In the genomic region with DNA sequence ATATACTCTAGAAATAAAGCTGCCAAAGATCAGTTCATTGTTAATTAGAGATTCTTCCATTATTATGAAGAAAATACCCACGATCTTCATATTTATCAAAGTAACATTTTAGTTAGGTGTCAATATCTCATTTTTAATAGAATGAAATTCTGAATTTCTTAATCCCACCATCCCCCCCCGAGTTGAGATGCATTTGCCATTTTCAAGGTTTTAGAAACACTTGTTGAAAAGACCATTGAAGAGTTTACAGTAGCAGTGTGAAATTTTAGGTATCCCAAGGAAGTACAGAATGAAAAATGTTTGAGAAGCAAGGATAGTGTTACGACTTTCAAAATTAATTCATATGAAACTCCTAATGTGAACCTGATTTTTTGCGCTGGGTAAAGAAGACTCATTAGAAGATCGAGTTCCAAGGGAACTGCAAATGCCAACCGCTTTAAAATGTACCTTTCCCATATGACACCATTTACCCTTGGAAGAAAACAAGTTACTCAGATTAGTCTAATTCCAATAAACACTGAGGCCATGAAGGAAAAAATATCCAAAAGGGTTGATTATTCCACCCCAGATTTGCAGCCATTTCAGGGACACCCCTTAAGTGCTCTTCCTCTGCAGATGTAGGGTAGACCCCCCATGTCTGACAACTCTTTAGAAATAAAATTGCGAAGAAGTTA, we compare ENCODE assay signal across 11 cellular contexts. TPM values are rescaled to one million over a fixed set of nuclear protein-coding genes. Genes with fewer than 3 reads are reported as not detected.
A peak's percentile ranks its signal among the peaks of the same experiment; 100 is the strongest.
DNase-seq lines count a peak whose midpoint lies in the region; ATAC-seq and TF ChIP-seq lines count a peak whose summit lies in the region.
"Had no signal": no experiment of that assay in that cellular context is flagged by ENCODE, and none has a peak within 500 bp of the region (broad histone marks: within the 10 kb centered on the region; RNA-seq: fewer than 3 reads in every experiment).

No MANE protein-coding gene starts in this region.

- H3K36me3 ChIP-seq in CD8-positive, alpha-beta T cell (ENCODE audit: insufficient read depth, low read length): no peaks in the 10 kb centered on the region
- H3K36me3 ChIP-seq in HUES48 (ENCODE audit: control insufficient read depth, insufficient read depth, low read length) (no peaks in the 10 kb centered on the region), neural cell (ENCODE audit: insufficient read depth, low read length) (no peaks in the 10 kb centered on the region), SJCRH30 (no peaks in the 10 kb centered on the region)
- H3K36me3 ChIP-seq: pancreas had no signal

- peaks cover 60% of the 10 kb centered on the region for H3K4me1 Mint-ChIP-seq in CD8-positive, alpha-beta T cell (ENCODE audit: low read depth)
- H3K4me1 Mint-ChIP-seq in activated naive CD8-positive, alpha-beta T cell treated with anti-CD3 and anti-CD28 coated beads, Interleukin-2, amount 10 ng/mL, durations not matched to agents 7 days and 5 days: peaks cover 51% of the 10 kb centered on the region

- peak; percentile 26 for ATAC-seq in CD8-positive, alpha-beta T cell
- ATAC-seq in activated naive CD8-positive, alpha-beta T cell treated with anti-CD3 and anti-CD28 coated beads, Interleukin-2, amount 10 ng/mL, durations not matched to agents 7 days and 5 days (ENCODE audit: low read depth): no peak
- no peak for ATAC-seq in HG02981 (IDR thresholded peaks at IDR 0.05; ENCODE audit: unreplicated experiment)
- no peak for ATAC-seq in HG03565 (IDR thresholded peaks at IDR 0.05; ENCODE audit: unreplicated experiment)

- H3K4me3 ChIP-seq in CD8-positive, alpha-beta T cell (ENCODE audit: low read depth, low read length): peak overlapping the region; percentile 65
- H3K4me3 ChIP-seq in HUES48 (ENCODE audit: low read depth, low read length) (0 out of 2 replicates have a peak overlapping the region, but pooled peaks have one; percentile 7), neural cell (ENCODE audit: low read length) (peak overlapping the region; percentile 62), SJCRH30 (no peak overlapping the region)

- H3K79me2 ChIP-seq in neural cell (replicated peaks; ENCODE audit: insufficient read depth, low read length): no peaks in the 10 kb centered on the region

- POLR2A ChIA-PET in CD8-positive, alpha-beta T cell (lab: Charles Lee): interaction anchor here (0.9 to 7.0 kb wide), 6 partner anchors 20 to 134 kb away, joined by 3 to 59 read pairs (median 4); a partner anchor contains a TSS
- POLR2A ChIA-PET in activated naive CD8-positive, alpha-beta T cell treated with anti-CD3 and anti-CD28 coated beads, Interleukin-2, amount 10 ng/mL, durations not matched to agents 7 days and 5 days (lab: Charles Lee): interaction anchor here (0.9 to 2.3 kb wide), 5 partner anchors 44 to 133 kb away, joined by 3 to 10 read pairs (median 4); a partner anchor contains a TSS

- TF ChIP-seq EP300 in neural cell (conservative IDR thresholded peaks at IDR 0.05; ENCODE audit: poor library complexity, severe bottlenecking): no peak

- peaks cover 56% of the 10 kb centered on the region for H3K4me1 ChIP-seq in CD8-positive, alpha-beta T cell (ENCODE audit: insufficient read depth, low read length)
- no peaks in the 10 kb centered on the region for H3K4me1 ChIP-seq in HUES48 (ENCODE audit: control insufficient read depth, insufficient read depth, low read length)
- no peaks in the 10 kb centered on the region for H3K4me1 ChIP-seq in SJCRH30

- peak overlapping the region; percentile 98 for H3K27ac Mint-ChIP-seq in CD8-positive, alpha-beta T cell
- peak overlapping the region; percentile 92 for H3K27ac Mint-ChIP-seq in activated naive CD8-positive, alpha-beta T cell treated with anti-CD3 and anti-CD28 coated beads, Interleukin-2, amount 10 ng/mL, durations not matched to agents 7 days and 5 days

- peak overlapping the region; percentile 89 for H3K4me3 Mint-ChIP-seq in CD8-positive, alpha-beta T cell
- H3K4me3 Mint-ChIP-seq in activated naive CD8-positive, alpha-beta T cell treated with anti-CD3 and anti-CD28 coated beads, Interleukin-2, amount 10 ng/mL, durations not matched to agents 7 days and 5 days: peak overlapping the region; percentile 91

- H3K9me3 Mint-ChIP-seq in CD8-positive, alpha-beta T cell: no peaks in the 10 kb centered on the region
- no peaks in the 10 kb centered on the region for H3K9me3 Mint-ChIP-seq in activated naive CD8-positive, alpha-beta T cell treated with anti-CD3 and anti-CD28 coated beads, Interleukin-2, amount 10 ng/mL, durations not matched to agents 7 days and 5 days

- CTCF ChIA-PET in CD8-positive, alpha-beta T cell (lab: Charles Lee): interaction anchor here (0.7 to 3.4 kb wide), 13 partner anchors 11 to 694 kb away, joined by 3 to 27 read pairs (median 4); no protein-coding TSS in a partner anchor

- H3K4me2 ChIP-seq in neural cell (ENCODE audit: low read length): no peak overlapping the region

- TF ChIP-seq CTCF in CD8-positive, alpha-beta T cell (IDR thresholded peaks at IDR 0.05): no peak
- no peak for TF ChIP-seq CTCF in neural cell (IDR thresholded peaks at IDR 0.05; ENCODE audit: poor library complexity, severe bottlenecking)

- H2AFZ ChIP-seq in neural cell (ENCODE audit: low read depth, low read length): no peak overlapping the region

- no peaks in the 10 kb centered on the region for H3K27me3 ChIP-seq in CD8-positive, alpha-beta T cell (ENCODE audit: insufficient read depth, low read length)
- H3K27me3 ChIP-seq in HUES48 (ENCODE audit: control insufficient read depth, insufficient read depth, low read length) (peaks cover 67% of the 10 kb centered on the region), neural cell (ENCODE audit: insufficient read depth, low read depth, low read length) (peaks cover 57% of the 10 kb centered on the region), SJCRH30 (no peaks in the 10 kb centered on the region; the same call in none of the 2 replicates)

- H3F3A ChIP-seq in neural cell (ENCODE audit: insufficient read depth, low read length, poor library complexity, severe bottlenecking): no peaks in the 10 kb centered on the region

- intact Hi-C loops in CD8-positive, alpha-beta T cell (cut with DNase I, micrococcal nuclease): loop anchor here (2.0 to 5.0 kb wide), 2 partner anchors 17 to 86 kb away; no protein-coding TSS in a partner anchor

- no peak for DNase-seq in CD8-positive, alpha-beta T cell
- DNase-seq in activated naive CD8-positive, alpha-beta T cell treated with anti-CD3 and anti-CD28 coated beads, Interleukin-2, amount 10 ng/mL, durations not matched to agents 7 days and 5 days: no peak
- no peak for DNase-seq in NCI-H146 treated with DMSO at 0.1 percent for 48 hours (lab: John Stamatoyannopoulos, UW; ENCODE audit: unreplicated experiment)
- DNase-seq in SJCRH30: no peak
- DNase-seq: NCI-H226 had no signal

- H3K9ac ChIP-seq in HUES48 (ENCODE audit: low read depth, low read length) (no peak overlapping the region), neural cell (ENCODE audit: low read length) (no peak overlapping the region)

- no peaks in the 10 kb centered on the region for H3K9me2 ChIP-seq in neural cell (ENCODE audit: insufficient read depth, low read length)

- no peak for TF ChIP-seq RAD21 in neural cell (conservative IDR thresholded peaks at IDR 0.05)

- H3K27me3 Mint-ChIP-seq in CD8-positive, alpha-beta T cell (ENCODE audit: low read depth): no peaks in the 10 kb centered on the region
- no peaks in the 10 kb centered on the region for H3K27me3 Mint-ChIP-seq in activated naive CD8-positive, alpha-beta T cell treated with anti-CD3 and anti-CD28 coated beads, Interleukin-2, amount 10 ng/mL, durations not matched to agents 7 days and 5 days

- H3K27ac ChIP-seq in CD8-positive, alpha-beta T cell (ENCODE audit: low read depth, low read length): peak overlapping the region; percentile 92
- H3K27ac ChIP-seq in HUES48 (ENCODE audit: low read depth, low read length) (no peak overlapping the region), neural cell (ENCODE audit: low read length) (no peak overlapping the region), SJCRH30 (no peak overlapping the region)
- H3K27ac ChIP-seq: pancreas had no signal

- H3K36me3 Mint-ChIP-seq in CD8-positive, alpha-beta T cell: peaks cover 21% of the 10 kb centered on the region
- peaks cover 9% of the 10 kb centered on the region for H3K36me3 Mint-ChIP-seq in activated naive CD8-positive, alpha-beta T cell treated with anti-CD3 and anti-CD28 coated beads, Interleukin-2, amount 10 ng/mL, durations not matched to agents 7 days and 5 days

- H4K20me1 ChIP-seq in neural cell (ENCODE audit: insufficient read depth): no peaks in the 10 kb centered on the region

- H3K9me3 ChIP-seq in CD8-positive, alpha-beta T cell (ENCODE audit: low read length): no peaks in the 10 kb centered on the region
- H3K9me3 ChIP-seq in HUES48 (ENCODE audit: control insufficient read depth, insufficient read depth, low read length) (0 out of 2 replicates have a peak, but pooled peaks cover 3% of the 10 kb centered on the region), neural cell (ENCODE audit: low read length) (no peaks in the 10 kb centered on the region), SJCRH30 (replicated peaks) (no peaks in the 10 kb centered on the region)
- H3K9me3 ChIP-seq: pancreas had no signal

TF ChIP-seq in neural cell, 6 proteins besides CTCF, POLR2A, EP300 and RAD21 (continues in another document):
- TF ChIP-seq MXI1 (conservative IDR thresholded peaks at IDR 0.05; ENCODE audit: poor library complexity, severe bottlenecking) (no peak), TAF1 (IDR thresholded peaks at IDR 0.05; ENCODE audit: low read depth) (no peak)

RNA-seq across cellular contexts. Expression of a gene that starts 0.7 kb away (rescaled TPM):
- total RNA-seq in CD8-positive, alpha-beta T cell: 10 to 100 TPM; 57.3 to 59.8 TPM
- 10 to 100 TPM; 78.5 to 83.5 TPM for total RNA-seq in activated naive CD8-positive, alpha-beta T cell treated with anti-CD3 and anti-CD28 coated beads, Interleukin-2, amount 10 ng/mL, durations not matched to agents 7 days and 5 days
- polyA plus RNA-seq in neural cell: not detected in 2 replicates
- not detected in 2 replicates for polyA minus RNA-seq in neural cell
- not detected in 2 replicates for total RNA-seq in SJCRH30 (2014; rRNA removed; shearing (Covaris generic))
- total RNA-seq: dermis blood vessel endothelial cell had no signal

RNA-seq across cellular contexts. Expression of a gene that starts 4.6 kb away (rescaled TPM):
- total RNA-seq in CD8-positive, alpha-beta T cell: not detected
- under 1 TPM in 1 of 2 experiments, not detected in 1; 0.14 TPM for total RNA-seq in activated naive CD8-positive, alpha-beta T cell treated with anti-CD3 and anti-CD28 coated beads, Interleukin-2, amount 10 ng/mL, durations not matched to agents 7 days and 5 days
- not detected in 2 replicates for polyA plus RNA-seq in neural cell
- polyA minus RNA-seq in neural cell: not detected in 2 replicates
- not detected in 2 replicates for total RNA-seq in SJCRH30 (2014; rRNA removed; shearing (Covaris generic))
- total RNA-seq: dermis blood vessel endothelial cell, pancreas had no signal
- polyA plus RNA-seq: pancreas had no signal

RNA-seq across cellular contexts. Expression of a gene that starts 55.1 kb away (rescaled TPM):
- total RNA-seq in CD8-positive, alpha-beta T cell: 10 to 100 TPM; 25.3 to 25.4 TPM
- 10 to 100 TPM; 67.0 to 69.8 TPM for total RNA-seq in activated naive CD8-positive, alpha-beta T cell treated with anti-CD3 and anti-CD28 coated beads, Interleukin-2, amount 10 ng/mL, durations not matched to agents 7 days and 5 days
- 22.7 and 40.2 TPM in 2 replicates for polyA plus RNA-seq in neural cell
- 11.0 and 11.1 TPM in 2 replicates for polyA minus RNA-seq in neural cell
- 1.9 and 2.1 TPM in 2 replicates for total RNA-seq in SJCRH30 (2014; rRNA removed; shearing (Covaris generic))

Comparison
In these comparisons a context has a peak if more than half of its experiments do, and no peak if none do; other contexts are left out.
1. RNA of a gene that starts 0.7 kb away (total RNA-seq): 78.5 to 83.5 TPM in activated naive CD8-positive, alpha-beta T cell treated with anti-CD3 and anti-CD28 coated beads, Interleukin-2, amount 10 ng/mL, durations not matched to agents 7 days and 5 days and 57.3 to 59.8 TPM in CD8-positive, alpha-beta T cell; not detected in SJCRH30; every median in the first group is over 10 times any median in the second.